In the genomic region with DNA sequence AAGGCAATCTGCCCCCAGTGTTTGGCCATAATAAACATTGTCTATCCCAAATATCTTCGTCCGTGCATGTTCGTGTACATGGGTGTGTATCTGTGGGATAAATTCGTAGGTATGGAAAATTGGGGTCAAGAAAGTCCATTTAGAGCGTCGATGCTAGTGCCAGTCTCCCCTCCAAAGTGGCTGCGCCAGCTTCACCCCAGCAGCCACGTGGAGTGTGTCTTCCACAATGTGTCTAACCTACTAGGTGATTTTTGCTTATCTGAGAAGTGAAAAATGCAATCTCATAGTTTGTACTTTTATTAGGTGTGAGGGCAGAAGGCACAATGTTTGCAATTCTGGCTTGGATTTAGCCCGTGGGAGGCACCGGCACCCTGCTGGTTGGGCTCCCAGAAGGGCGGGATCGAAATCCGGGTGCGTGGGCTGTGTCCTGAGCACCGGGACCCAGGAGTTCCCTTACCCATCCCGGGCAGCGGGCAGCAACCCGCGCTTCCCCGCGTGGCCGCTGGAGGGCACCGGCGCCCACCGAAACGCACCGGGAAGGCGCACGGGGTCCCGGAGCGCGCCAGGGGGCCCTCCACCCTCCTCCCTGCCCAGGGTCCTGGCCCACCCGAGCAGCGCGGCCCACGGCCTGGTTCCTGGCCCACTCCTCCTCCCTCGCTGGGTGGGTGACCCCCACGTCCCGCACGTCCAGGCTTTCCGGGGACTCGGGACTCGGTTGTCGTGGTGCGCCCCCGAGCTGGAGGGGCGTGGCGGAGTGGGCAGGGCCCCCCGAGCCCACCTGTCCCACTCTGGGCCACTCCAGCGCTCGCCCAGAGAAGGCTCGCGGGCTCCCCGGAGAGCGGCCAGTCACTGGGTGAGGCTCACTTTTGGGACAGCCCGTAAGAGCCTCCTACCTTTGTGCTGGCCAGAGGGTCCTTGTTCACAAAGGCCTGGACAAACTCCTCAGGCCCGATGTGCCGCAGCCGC, we compare ENCODE assay signal across 1 cellular context.
TF ChIP-seq lines count a peak whose summit lies in the region.

No MANE protein-coding gene starts in this region.

TF ChIP-seq in endothelial cell of umbilical vein, 7 proteins besides CTCF, POLR2A, EP300 and RAD21 (continued from another document):
- no peak for TF ChIP-seq JUN (IDR thresholded peaks at IDR 0.05; ENCODE audit: borderline replicate concordance, insufficient read depth, insufficient read length, low read depth)
- no peak for TF ChIP-seq MYC (IDR thresholded peaks at IDR 0.05; ENCODE audit: low read depth, low read length)
- no peak for TF ChIP-seq POLR2AphosphoS5 (IDR thresholded peaks at IDR 0.05; ENCODE audit: insufficient read depth, low read depth, low read length)
- no peak for TF ChIP-seq FOS (IDR thresholded peaks at IDR 0.05; ENCODE audit: borderline replicate concordance, insufficient read depth, low read length)
